Comparison of ENCODE assay signal across 9 cellular contexts in the genomic region with DNA sequence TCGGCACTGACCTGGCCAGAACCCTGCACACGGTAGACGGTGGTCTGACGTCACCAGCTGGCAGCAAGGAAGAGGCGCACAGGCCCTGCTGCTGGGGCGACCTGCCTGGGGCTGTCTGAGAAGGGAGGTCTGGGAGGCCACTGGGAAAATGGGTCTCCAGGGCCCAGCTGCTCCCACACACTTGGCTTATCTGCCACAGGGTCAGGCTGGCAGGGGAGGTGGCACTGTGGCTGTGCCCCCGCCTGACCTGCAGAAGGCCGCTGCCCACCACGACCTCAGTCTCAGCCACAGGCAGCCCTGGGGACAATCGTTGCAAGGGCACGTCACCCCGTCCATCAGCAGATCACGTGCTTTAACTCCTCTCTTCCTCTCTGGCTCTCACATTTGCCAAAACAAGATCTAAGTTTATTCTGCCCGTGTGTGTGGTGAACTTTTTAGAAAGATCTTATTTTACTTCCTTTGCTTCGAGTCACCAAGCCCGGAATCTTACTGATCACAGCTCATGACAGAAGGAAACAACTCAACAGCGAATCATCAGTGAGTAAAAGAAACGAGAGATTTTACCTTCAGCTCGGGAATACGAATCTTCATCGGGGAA. TPM values are rescaled to one million over a fixed set of nuclear protein-coding genes. Genes with fewer than 3 reads are reported as not detected.
DNase-seq lines count a peak whose midpoint lies in the region; FAIRE-seq and TF ChIP-seq lines count a peak whose summit lies in the region.
"Had no signal": no experiment of that assay in that cellular context is flagged by ENCODE, and none has a peak within 500 bp of the region (broad histone marks: within the 10 kb centered on the region; RNA-seq: fewer than 3 reads in every experiment).

No MANE protein-coding gene starts in this region.

- TF ChIP-seq CTCF in RWPE1 (conservative IDR thresholded peaks at IDR 0.05; ENCODE audit: low read depth) (no peak), D721Med (IDR thresholded peaks at IDR 0.05; ENCODE audit: insufficient read depth, missing control alignments) (no peak)

- DNase-seq in ELR (ENCODE audit: low read depth) (peak; percentile 63), RWPE1 (ENCODE audit: low spot score) (peak; percentile 34), fibroblast of gingiva (ENCODE audit: low read depth) (peak; percentile 38), renal cortical epithelial cell (ENCODE audit: low read depth) (peak; percentile 28), anterior cingulate cortex (lab: John Stamatoyannopoulos, UW) (no peak), NCI-H2196 (lab: John Stamatoyannopoulos, UW; ENCODE audit: unreplicated experiment) (no peak), D721Med (ENCODE audit: insufficient read length, low spot score) (no peak)
- DNase-seq in activated CD4-positive, alpha-beta T cell treated with anti-CD3 and anti-CD28 coated beads, Interleukin-2, amount 50 U/mL, for 48 hours = no peak
- DNase-seq: DMS79 had no signal

- no peak for FAIRE-seq in D721Med (lab: Jason Lieb, UNC)

- peak overlapping the region; percentile 37 for H3K27ac ChIP-seq in RWPE1

- POLR2A ChIA-PET in RWPE1 (lab: Yijun Ruan, JAX; ENCODE audit: low non-redundant PET) = no interaction called here

- CTCF ChIA-PET in RWPE1 (lab: Yijun Ruan, JAX) = interaction anchor here (0.6 to 2.1 kb wide), 6 partner anchors 12 to 219 kb away, joined by 3 to 12 read pairs (median 4); no protein-coding TSS in a partner anchor

RNA-seq across cellular contexts. Expression of gene RANBP3, which starts 45.2 kb away (rescaled TPM):
- total RNA-seq in renal cortical epithelial cell = 28.3 and 78.8 TPM in 2 replicates

Comparison
In these comparisons a context has a peak if more than half of its experiments do, and no peak if none do; other contexts are left out.
1. DNase-seq: peak in ELR (single experiment), RWPE1 (single experiment), fibroblast of gingiva (single experiment) and renal cortical epithelial cell (single experiment); none in anterior cingulate cortex (0 of 58), activated CD4-positive, alpha-beta T cell treated with anti-CD3 and anti-CD28 coated beads, Interleukin-2, amount 50 U/mL, for 48 hours (0 of 2), NCI-H2196 (single experiment) and D721Med (single experiment).